Comparison of ENCODE assay signal across 9 cellular contexts in the genomic region with DNA sequence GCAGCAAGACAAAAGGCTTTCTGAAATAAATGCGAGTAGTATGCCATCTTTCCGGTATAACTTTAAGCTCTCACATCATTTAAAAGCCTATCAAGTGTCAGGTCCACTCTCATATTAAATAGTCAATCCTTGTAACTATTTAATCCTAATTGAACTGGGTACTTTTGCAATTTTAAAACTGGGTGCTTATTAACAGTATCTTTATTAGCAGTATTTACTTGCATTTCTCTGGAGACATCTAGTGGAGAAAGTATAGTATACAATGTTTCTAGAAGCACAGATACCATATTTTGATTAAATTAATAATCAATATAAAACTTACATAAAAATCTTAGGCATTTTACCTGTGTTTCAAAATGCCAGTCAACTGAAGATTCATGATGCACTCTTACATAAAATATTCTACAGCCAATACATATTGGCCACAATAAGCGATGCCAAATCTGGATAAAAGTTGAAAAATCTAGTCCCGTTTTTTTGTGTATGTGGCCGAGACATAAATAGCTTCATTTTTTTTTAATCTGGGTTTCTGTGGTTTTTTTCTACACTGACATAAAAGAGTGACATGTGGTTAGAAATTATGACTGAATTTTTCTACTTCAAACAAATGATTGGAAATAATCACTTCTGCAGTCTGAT. TPM values are rescaled to one million over a fixed set of nuclear protein-coding genes. Genes with fewer than 3 reads are reported as not detected.
A peak's percentile ranks its signal among the peaks of the same experiment; 100 is the strongest.
DNase-seq lines count a peak whose midpoint lies in the region; ATAC-seq and TF ChIP-seq lines count a peak whose summit lies in the region.
"Had no signal": no experiment of that assay in that cellular context is flagged by ENCODE, and none has a peak within 500 bp of the region (broad histone marks: within the 10 kb centered on the region; RNA-seq: fewer than 3 reads in every experiment).

No MANE protein-coding gene starts in this region.

- H3K36me3 Mint-ChIP-seq in osteocyte (ENCODE audit: unreplicated experiment), result no peaks in the 10 kb centered on the region
- no peaks in the 10 kb centered on the region for H3K36me3 Mint-ChIP-seq in effector memory CD8-positive, alpha-beta T cell (ENCODE audit: insufficient read depth)

- H3K4me3 ChIP-seq in DND-41 (ENCODE audit: low read depth in 1 of 2, low read length in 2 of 2) (no peak overlapping the region), NB4 (ENCODE audit: low read depth, low read length) (no peak overlapping the region)
- H3K4me3 ChIP-seq: SJCRH30 had no signal

- H3K27me3 Mint-ChIP-seq in osteocyte (ENCODE audit: unreplicated experiment), result no peaks in the 10 kb centered on the region
- no peaks in the 10 kb centered on the region for H3K27me3 Mint-ChIP-seq in effector memory CD8-positive, alpha-beta T cell

- H3K4me2 ChIP-seq in DND-41 (ENCODE audit: insufficient read depth, low read length), result no peak overlapping the region

- ATAC-seq in DND-41 (ENCODE audit: insufficient read depth, low read depth) (no peak), HG03342 (IDR thresholded peaks at IDR 0.05; ENCODE audit: unreplicated experiment) (no peak), GM21381 (IDR thresholded peaks at IDR 0.05; ENCODE audit: unreplicated experiment) (no peak)
- no peak for ATAC-seq in effector memory CD8-positive, alpha-beta T cell (replicated peaks)

- H3K4me3 Mint-ChIP-seq in osteocyte (ENCODE audit: unreplicated experiment), result no peak overlapping the region
- H3K4me3 Mint-ChIP-seq in effector memory CD8-positive, alpha-beta T cell, result no peak overlapping the region

- DNase-seq in DND-41, result no peak
- peak; percentile 8 for DNase-seq in NB4 (ENCODE audit: low read depth)
- peak; percentile 37 to 40 for DNase-seq in dermis microvascular lymphatic vessel endothelial cell (ENCODE audit: low read depth in 2 of 2)
- no peak for DNase-seq in osteocyte (ENCODE audit: extremely low spot score, unreplicated experiment)
- DNase-seq in effector memory CD8-positive, alpha-beta T cell, result no peak
- DNase-seq in nucleus accumbens (lab: John Stamatoyannopoulos, UW), result no peak

- H3K4me1 ChIP-seq in DND-41 (ENCODE audit: insufficient read depth, low read length), result no peaks in the 10 kb centered on the region
- H3K4me1 ChIP-seq: SJCRH30 had no signal

- no peaks in the 10 kb centered on the region for H3K27me3 ChIP-seq in DND-41 (ENCODE audit: insufficient read depth, low read length, poor library complexity)
- H3K27me3 ChIP-seq: SJCRH30 had no signal

- H4K20me1 ChIP-seq in DND-41 (ENCODE audit: insufficient read depth, low read length), result no peaks in the 10 kb centered on the region

- no peak overlapping the region for H3K9ac ChIP-seq in DND-41 (ENCODE audit: low read depth, low read length)

- peaks cover 36% of the 10 kb centered on the region for H3K4me1 Mint-ChIP-seq in osteocyte (ENCODE audit: unreplicated experiment)
- no peaks in the 10 kb centered on the region for H3K4me1 Mint-ChIP-seq in effector memory CD8-positive, alpha-beta T cell (ENCODE audit: low read depth in 2 of 2)

- no peak overlapping the region for H3K27ac ChIP-seq in DND-41 (ENCODE audit: low read length)
- H3K27ac ChIP-seq: SJCRH30 had no signal

- no peak for TF ChIP-seq POLR2A in NB4 (IDR thresholded peaks at IDR 0.05; ENCODE audit: extremely low read depth, insufficient read length)

- H2AFZ ChIP-seq in DND-41 (ENCODE audit: low read depth, low read length), result no peak overlapping the region

- H3K9me3 Mint-ChIP-seq in osteocyte (ENCODE audit: unreplicated experiment), result peaks cover 9% of the 10 kb centered on the region
- peaks cover 0 to 11% of the 10 kb centered on the region in 2 donors for H3K9me3 Mint-ChIP-seq in effector memory CD8-positive, alpha-beta T cell

- no peaks in the 10 kb centered on the region for H3K9me3 ChIP-seq in DND-41 (ENCODE audit: insufficient read depth, low read length, severe bottlenecking)
- H3K9me3 ChIP-seq: SJCRH30 had no signal

- H3K79me2 ChIP-seq in DND-41 (ENCODE audit: insufficient read depth, low read length), result no peaks in the 10 kb centered on the region

- no peaks in the 10 kb centered on the region for H3K36me3 ChIP-seq in DND-41 (ENCODE audit: insufficient read depth, low read length)
- H3K36me3 ChIP-seq: SJCRH30 had no signal

- peak overlapping the region; percentile 31 for H3K27ac Mint-ChIP-seq in osteocyte (ENCODE audit: unreplicated experiment)
- H3K27ac Mint-ChIP-seq in effector memory CD8-positive, alpha-beta T cell, result no peak overlapping the region

- TF ChIP-seq CTCF in DND-41 (IDR thresholded peaks at IDR 0.05; ENCODE audit: borderline replicate concordance, extremely low read depth, low read length, poor library complexity, severe bottlenecking) (peak; percentile 36), NB4 (IDR thresholded peaks at IDR 0.05; ENCODE audit: low read depth, low read length) (peak; percentile 9), osteocyte (IDR thresholded peaks at IDR 0.05) (peak; percentile 74)

RNA-seq across cellular contexts. Expression of a gene that starts 4.3 kb away (rescaled TPM):
- 3.3 and 3.9 TPM in 2 replicates for total RNA-seq in dermis microvascular lymphatic vessel endothelial cell
- 287 and 349 TPM in 2 replicates for total RNA-seq in osteocyte

Comparison
In these comparisons a context has a peak if more than half of its experiments do, and no peak if none do; other contexts are left out.
1. DNase-seq: peak in NB4 (single experiment) and dermis microvascular lymphatic vessel endothelial cell (2 of 2); none in DND-41 (single experiment), osteocyte (single experiment), effector memory CD8-positive, alpha-beta T cell (0 of 3) and nucleus accumbens (0 of 56).
2. CTCF ChIP-seq: peak in every context shown above with its lines; median percentile 74 in osteocyte; 36 in DND-41; 9 in NB4.
3. RNA of a gene that starts 4.3 kb away (total RNA-seq): 287 to 349 TPM in osteocyte; 3.3 to 3.9 TPM in dermis microvascular lymphatic vessel endothelial cell; every median in the first group is over 10 times any median in the second.